ENCODE assay signal across 1 cellular context in the genomic region with DNA sequence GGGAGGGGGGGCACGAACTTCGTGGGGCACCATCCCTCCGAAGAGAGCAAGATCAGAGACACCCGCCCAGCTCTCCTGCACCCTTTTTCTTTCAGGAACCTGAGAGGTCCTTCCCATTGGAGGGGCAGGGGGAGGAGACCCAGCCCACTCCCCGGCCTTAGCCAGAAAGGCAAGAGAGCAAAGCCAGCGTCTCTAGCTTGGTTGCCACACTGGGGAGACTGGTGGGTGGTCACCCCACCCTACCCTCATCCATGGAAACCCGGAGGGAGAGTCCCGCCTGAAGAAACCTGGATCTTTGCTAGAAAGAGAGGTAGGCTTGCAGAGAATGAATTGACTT.
TF ChIP-seq lines count a peak whose summit lies in the region.

No MANE protein-coding gene starts in this region.

TF ChIP-seq in HEK293, 187 proteins besides CTCF, POLR2A, EP300 and RAD21 (continued from another document):
- TF ChIP-seq, protein P1, sequence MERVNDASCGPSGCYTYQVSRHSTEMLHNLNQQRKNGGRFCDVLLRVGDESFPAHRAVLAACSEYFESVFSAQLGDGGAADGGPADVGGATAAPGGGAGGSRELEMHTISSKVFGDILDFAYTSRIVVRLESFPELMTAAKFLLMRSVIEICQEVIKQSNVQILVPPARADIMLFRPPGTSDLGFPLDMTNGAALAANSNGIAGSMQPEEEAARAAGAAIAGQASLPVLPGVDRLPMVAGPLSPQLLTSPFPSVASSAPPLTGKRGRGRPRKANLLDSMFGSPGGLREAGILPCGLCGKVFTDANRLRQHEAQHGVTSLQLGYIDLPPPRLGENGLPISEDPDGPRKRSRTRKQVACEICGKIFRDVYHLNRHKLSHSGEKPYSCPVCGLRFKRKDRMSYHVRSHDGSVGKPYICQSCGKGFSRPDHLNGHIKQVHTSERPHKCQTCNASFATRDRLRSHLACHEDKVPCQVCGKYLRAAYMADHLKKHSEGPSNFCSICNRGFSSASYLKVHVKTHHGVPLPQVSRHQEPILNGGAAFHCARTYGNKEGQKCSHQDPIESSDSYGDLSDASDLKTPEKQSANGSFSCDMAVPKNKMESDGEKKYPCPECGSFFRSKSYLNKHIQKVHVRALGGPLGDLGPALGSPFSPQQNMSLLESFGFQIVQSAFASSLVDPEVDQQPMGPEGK (tag by site-specific recombination; IDR thresholded peaks at IDR 0.05): peak; percentile 69
- TF ChIP-seq GLIS2 (tag by site-specific recombination; IDR thresholded peaks at IDR 0.05) (peak; percentile 80), ZNF792 (tag by site-specific recombination; IDR thresholded peaks at IDR 0.05) (no peak), HOXD13 (CRISPR knock-in tag; IDR thresholded peaks at IDR 0.05; ENCODE audit: borderline replicate concordance) (no peak), ZNF391 (tag by site-specific recombination; IDR thresholded peaks at IDR 0.05; ENCODE audit: borderline replicate concordance, low read depth) (no peak), ZNF335 (tag by site-specific recombination; conservative IDR thresholded peaks at IDR 0.05) (peak; percentile 91), ZBTB20 (tag by site-specific recombination; IDR thresholded peaks at IDR 0.05) (no peak; the same call in 1 of the 2 replicates), ZNF501 (tag by site-specific recombination; IDR thresholded peaks at IDR 0.05) (no peak), SP3 (tag by site-specific recombination; IDR thresholded peaks at IDR 0.05) (peak; percentile 48; the same call in 1 of the 2 replicates), OVOL3 (tag by site-specific recombination; IDR thresholded peaks at IDR 0.05) (no peak)
- TF ChIP-seq, protein P2, sequence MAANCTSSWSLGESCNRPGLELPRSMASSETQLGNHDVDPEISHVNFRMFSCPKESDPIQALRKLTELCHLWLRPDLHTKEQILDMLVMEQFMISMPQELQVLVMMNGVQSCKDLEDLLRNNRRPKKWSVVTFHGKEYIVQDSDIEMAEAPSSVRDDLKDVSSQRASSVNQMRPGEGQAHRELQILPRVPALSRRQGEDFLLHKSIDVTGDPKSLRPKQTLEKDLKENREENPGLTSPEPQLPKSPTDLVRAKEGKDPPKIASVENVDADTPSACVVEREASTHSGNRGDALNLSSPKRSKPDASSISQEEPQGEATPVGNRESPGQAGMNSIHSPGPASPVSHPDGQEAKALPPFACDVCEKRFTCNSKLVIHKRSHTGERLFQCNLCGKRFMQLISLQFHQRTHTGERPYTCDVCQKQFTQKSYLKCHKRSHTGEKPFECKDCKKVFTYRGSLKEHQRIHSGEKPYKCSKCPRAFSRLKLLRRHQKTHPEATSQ (tag by site-specific recombination; IDR thresholded peaks at IDR 0.05): no peak
- TF ChIP-seq, protein P3, sequence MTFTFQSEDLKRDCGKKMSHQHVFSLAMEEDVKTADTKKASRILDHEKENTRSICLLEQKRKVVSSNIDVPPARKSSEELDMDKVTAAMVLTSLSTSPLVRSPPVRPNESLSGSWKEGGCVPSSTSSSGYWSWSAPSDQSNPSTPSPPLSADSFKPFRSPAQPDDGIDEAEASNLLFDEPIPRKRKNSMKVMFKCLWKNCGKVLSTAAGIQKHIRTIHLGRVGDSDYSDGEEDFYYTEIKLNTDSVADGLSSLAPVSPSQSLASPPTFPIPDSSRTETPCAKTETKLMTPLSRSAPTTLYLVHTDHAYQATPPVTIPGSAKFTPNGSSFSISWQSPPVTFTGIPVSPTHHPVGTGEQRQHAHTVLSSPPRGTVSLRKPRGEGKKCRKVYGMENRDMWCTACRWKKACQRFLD (tag by site-specific recombination; IDR thresholded peaks at IDR 0.05): no peak
- TF ChIP-seq, protein P4, sequence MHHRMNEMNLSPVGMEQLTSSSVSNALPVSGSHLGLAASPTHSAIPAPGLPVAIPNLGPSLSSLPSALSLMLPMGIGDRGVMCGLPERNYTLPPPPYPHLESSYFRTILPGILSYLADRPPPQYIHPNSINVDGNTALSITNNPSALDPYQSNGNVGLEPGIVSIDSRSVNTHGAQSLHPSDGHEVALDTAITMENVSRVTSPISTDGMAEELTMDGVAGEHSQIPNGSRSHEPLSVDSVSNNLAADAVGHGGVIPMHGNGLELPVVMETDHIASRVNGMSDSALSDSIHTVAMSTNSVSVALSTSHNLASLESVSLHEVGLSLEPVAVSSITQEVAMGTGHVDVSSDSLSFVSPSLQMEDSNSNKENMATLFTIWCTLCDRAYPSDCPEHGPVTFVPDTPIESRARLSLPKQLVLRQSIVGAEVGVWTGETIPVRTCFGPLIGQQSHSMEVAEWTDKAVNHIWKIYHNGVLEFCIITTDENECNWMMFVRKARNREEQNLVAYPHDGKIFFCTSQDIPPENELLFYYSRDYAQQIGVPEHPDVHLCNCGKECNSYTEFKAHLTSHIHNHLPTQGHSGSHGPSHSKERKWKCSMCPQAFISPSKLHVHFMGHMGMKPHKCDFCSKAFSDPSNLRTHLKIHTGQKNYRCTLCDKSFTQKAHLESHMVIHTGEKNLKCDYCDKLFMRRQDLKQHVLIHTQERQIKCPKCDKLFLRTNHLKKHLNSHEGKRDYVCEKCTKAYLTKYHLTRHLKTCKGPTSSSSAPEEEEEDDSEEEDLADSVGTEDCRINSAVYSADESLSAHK (tag by site-specific recombination; IDR thresholded peaks at IDR 0.05): no peak
- TF ChIP-seq, protein P5, sequence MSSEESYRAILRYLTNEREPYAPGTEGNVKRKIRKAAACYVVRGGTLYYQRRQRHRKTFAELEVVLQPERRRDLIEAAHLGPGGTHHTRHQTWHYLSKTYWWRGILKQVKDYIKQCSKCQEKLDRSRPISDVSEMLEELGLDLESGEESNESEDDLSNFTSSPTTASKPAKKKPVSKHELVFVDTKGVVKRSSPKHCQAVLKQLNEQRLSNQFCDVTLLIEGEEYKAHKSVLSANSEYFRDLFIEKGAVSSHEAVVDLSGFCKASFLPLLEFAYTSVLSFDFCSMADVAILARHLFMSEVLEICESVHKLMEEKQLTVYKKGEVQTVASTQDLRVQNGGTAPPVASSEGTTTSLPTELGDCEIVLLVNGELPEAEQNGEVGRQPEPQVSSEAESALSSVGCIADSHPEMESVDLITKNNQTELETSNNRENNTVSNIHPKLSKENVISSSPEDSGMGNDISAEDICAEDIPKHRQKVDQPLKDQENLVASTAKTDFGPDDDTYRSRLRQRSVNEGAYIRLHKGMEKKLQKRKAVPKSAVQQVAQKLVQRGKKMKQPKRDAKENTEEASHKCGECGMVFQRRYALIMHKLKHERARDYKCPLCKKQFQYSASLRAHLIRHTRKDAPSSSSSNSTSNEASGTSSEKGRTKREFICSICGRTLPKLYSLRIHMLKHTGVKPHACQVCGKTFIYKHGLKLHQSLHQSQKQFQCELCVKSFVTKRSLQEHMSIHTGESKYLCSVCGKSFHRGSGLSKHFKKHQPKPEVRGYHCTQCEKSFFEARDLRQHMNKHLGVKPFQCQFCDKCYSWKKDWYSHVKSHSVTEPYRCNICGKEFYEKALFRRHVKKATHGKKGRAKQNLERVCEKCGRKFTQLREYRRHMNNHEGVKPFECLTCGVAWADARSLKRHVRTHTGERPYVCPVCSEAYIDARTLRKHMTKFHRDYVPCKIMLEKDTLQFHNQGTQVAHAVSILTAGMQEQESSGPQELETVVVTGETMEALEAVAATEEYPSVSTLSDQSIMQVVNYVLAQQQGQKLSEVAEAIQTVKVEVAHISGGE (tag by site-specific recombination; conservative IDR thresholded peaks at IDR 0.05; ENCODE audit: low read depth): no peak
TF ChIP-seq in HEK293: peak in this region for 6.
